ENCODE assay signal across 29 cellular contexts in genomic region chr6:148954461-148954860, GRCh38.
"Had no signal": no experiment of that assay in that cellular context is flagged by ENCODE, and none has a peak within 500 bp of the region (broad histone marks: within the 10 kb centered on the region; RNA-seq: fewer than 3 reads in every experiment).

No MANE protein-coding gene starts in this region.

- H3K4me3 ChIP-seq: adrenal gland, ascending aorta, colonic mucosa, esophagus squamous epithelium, gastrocnemius medialis, heart right ventricle had no signal

- H3K27ac ChIP-seq: adrenal gland, ascending aorta, colonic mucosa, epithelial cell of prostate, esophagus squamous epithelium, foreskin keratinocyte, gastrocnemius medialis, heart right ventricle had no signal

- FAIRE-seq: bronchial epithelial cell, endometrium, endothelial cell of umbilical vein had no signal

- H3K27me3 ChIP-seq: adrenal gland, ascending aorta, colonic mucosa, esophagus squamous epithelium, foreskin keratinocyte, gastrocnemius medialis, heart right ventricle had no signal

- ATAC-seq: activated CD4-positive, alpha-beta T cell treated with anti-CD3 and anti-CD28 coated beads for 36 hours; activated CD8-positive, alpha-beta memory T cell treated with anti-CD3 and anti-CD28 coated beads, Interleukin-2, amount 10 ng/mL, durations not matched to agents 7 days and 5 days; activated CD8-positive, alpha-beta T cell treated with anti-CD3 and anti-CD28 coated beads, Interleukin-2, amount 10 ng/mL, durations not matched to agents 7 days and 5 days; activated naive CD8-positive, alpha-beta T cell treated with anti-CD3 and anti-CD28 coated beads, Interleukin-2, amount 50 U/mL, for 24 hours; foreskin keratinocyte; gastrocnemius medialis had no signal

- H3K9me3 ChIP-seq: adrenal gland, ascending aorta, colonic mucosa, esophagus squamous epithelium, gastrocnemius medialis, heart right ventricle had no signal

- DNase-seq: activated CD4-positive, alpha-beta memory T cell treated with anti-CD3 and anti-CD28 coated beads for 36 hours; activated CD4-positive, alpha-beta T cell treated with anti-CD3 and anti-CD28 coated beads for 36 hours; activated CD4-positive, alpha-beta T cell treated with anti-CD3 and anti-CD28 coated beads, Interleukin-2, amount 10 ng/mL, durations not matched to agents 24 days and 14 days; activated CD4-positive, CD25-positive, alpha-beta regulatory T cell; activated CD4-positive, CD25-positive, alpha-beta regulatory T cell treated with anti-CD3 and anti-CD28 coated beads, Interleukin-2, amount 50 U/mL, for 72 hours; activated CD8-positive, alpha-beta memory T cell treated with anti-CD3 and anti-CD28 coated beads, Interleukin-2, amount 10 ng/mL, durations not matched to agents 7 days and 5 days; activated CD8-positive, alpha-beta memory T cell treated with anti-CD3 and anti-CD28 coated beads, Interleukin-2, amount 50 U/mL, for 4 hours; activated CD8-positive, alpha-beta T cell treated with anti-CD3 and anti-CD28 coated beads, Interleukin-2, amount 10 ng/mL, durations not matched to agents 7 days and 5 days; activated effector memory CD4-positive, alpha-beta T cell treated with anti-CD3 and anti-CD28 coated beads, Interleukin-2, amount 50 U/mL, for 16 hours; activated naive CD4-positive, alpha-beta T cell treated with anti-CD3 and anti-CD28 coated beads for 36 hours; activated naive CD8-positive, alpha-beta T cell treated with anti-CD3 and anti-CD28 coated beads for 36 hours; activated naive CD8-positive, alpha-beta T cell treated with anti-CD3 and anti-CD28 coated beads, Interleukin-2, amount 50 U/mL, for 24 hours; activated T-cell treated with anti-CD3 and anti-CD28 coated beads, Interleukin-2, amount 50 U/mL, for 1 hour; activated T-cell treated with anti-CD3 and anti-CD28 coated beads, Interleukin-2, amount 50 U/mL, for 48 hours; adrenal gland; caudate nucleus; colonic mucosa; effector CD8-positive, alpha-beta T cell; esophagus squamous epithelium; foreskin keratinocyte; gastrocnemius medialis; glutamatergic neuron; heart right ventricle; T-helper 2 cell had no signal

- H3K36me3 ChIP-seq: adrenal gland, ascending aorta, colonic mucosa, gastrocnemius medialis, heart right ventricle had no signal

- H3K4me1 ChIP-seq: ascending aorta, colonic mucosa, gastrocnemius medialis, heart right ventricle had no signal
